ENCODE assay signal across 1 cellular context in the genomic region with DNA sequence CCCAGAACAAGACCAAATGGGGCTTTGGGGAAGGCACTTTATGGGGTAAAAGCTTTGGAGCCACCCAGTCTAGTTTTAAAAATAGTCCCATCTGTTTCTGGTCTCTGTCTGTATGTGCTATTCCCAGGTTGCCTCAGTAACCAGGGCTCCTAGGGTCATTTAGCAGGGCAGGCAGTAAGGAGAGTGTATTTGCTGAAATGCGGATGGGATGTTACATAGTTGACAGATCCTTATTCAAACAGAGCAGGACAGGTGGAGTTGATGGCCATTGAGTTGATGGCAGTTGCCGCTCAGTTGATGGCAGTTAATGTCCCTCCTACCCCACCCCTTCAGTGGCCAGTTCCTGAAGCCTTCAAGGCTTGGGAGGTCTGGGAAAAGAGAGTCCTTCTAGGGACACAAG.
TF ChIP-seq lines count a peak whose summit lies in the region.

No MANE protein-coding gene starts in this region.

TF ChIP-seq in HepG2, 621 proteins besides CTCF, POLR2A, EP300 and RAD21 (continues in another document):
- TF ChIP-seq CENPT (CRISPR knock-in tag; IDR thresholded peaks at IDR 0.05; ENCODE audit: low read depth) (no peak), MAFK (conservative IDR thresholded peaks at IDR 0.05 in 1 of 2, IDR thresholded peaks at IDR 0.05 in 1 of 2; ENCODE audit: low read length in 2 of 2) (no peak), CEBPB (IDR thresholded peaks at IDR 0.05; ENCODE audit: borderline replicate concordance, low read depth, low read length) (no peak), ELF3 (CRISPR knock-in tag; IDR thresholded peaks at IDR 0.05) (no peak), TOE1 (CRISPR knock-in tag; IDR thresholded peaks at IDR 0.05) (no peak), U2AF2 (IDR thresholded peaks at IDR 0.05; ENCODE audit: low read depth, low read length) (no peak), ZNF543 (CRISPR knock-in tag; IDR thresholded peaks at IDR 0.05) (no peak), ISL2 (CRISPR knock-in tag; IDR thresholded peaks at IDR 0.05) (no peak), PHF8 (CRISPR knock-in tag; IDR thresholded peaks at IDR 0.05) (no peak), ZNF703 (CRISPR knock-in tag; IDR thresholded peaks at IDR 0.05; ENCODE audit: borderline replicate concordance) (no peak), SNAI1 (CRISPR knock-in tag; IDR thresholded peaks at IDR 0.05; ENCODE audit: borderline replicate concordance) (no peak), SSRP1 (CRISPR knock-in tag; IDR thresholded peaks at IDR 0.05) (no peak), HIVEP1 (CRISPR knock-in tag; IDR thresholded peaks at IDR 0.05) (no peak), HNF4A (CRISPR knock-in tag; IDR thresholded peaks at IDR 0.05) (0 out of 2 replicates have a peak, but pooled peaks have one; percentile 14), HOXA9 (CRISPR knock-in tag; IDR thresholded peaks at IDR 0.05; ENCODE audit: borderline replicate concordance) (no peak), EZH2 (conservative IDR thresholded peaks at IDR 0.05; ENCODE audit: low read depth, low read length) (no peak), ETV5 (CRISPR knock-in tag; IDR thresholded peaks at IDR 0.05; ENCODE audit: borderline replicate concordance) (no peak), SAFB2 (CRISPR knock-in tag; IDR thresholded peaks at IDR 0.05; ENCODE audit: borderline replicate concordance, low read depth) (no peak), ZNF12 (CRISPR knock-in tag; IDR thresholded peaks at IDR 0.05) (no peak), SMC3 (IDR thresholded peaks at IDR 0.05; ENCODE audit: low read length) (no peak), ZNF782 (CRISPR knock-in tag; IDR thresholded peaks at IDR 0.05; ENCODE audit: borderline replicate concordance) (no peak), NFIB (CRISPR knock-in tag; IDR thresholded peaks at IDR 0.05; ENCODE audit: borderline replicate concordance) (no peak), HDAC1 (CRISPR knock-in tag; IDR thresholded peaks at IDR 0.05) (0 out of 2 replicates have a peak, but pooled peaks have one; percentile 29), ATF7-NPFF (CRISPR knock-in tag; IDR thresholded peaks at IDR 0.05; ENCODE audit: low read depth) (no peak), HOXA3 (CRISPR knock-in tag; IDR thresholded peaks at IDR 0.05) (0 out of 2 replicates have a peak, but pooled peaks have one; percentile 19), CEBPG (CRISPR knock-in tag; IDR thresholded peaks at IDR 0.05) (no peak), JUND (CRISPR knock-in tag; IDR thresholded peaks at IDR 0.05) (no peak), ZBTB7A (CRISPR knock-in tag; IDR thresholded peaks at IDR 0.05) (no peak), ZFY (CRISPR knock-in tag; IDR thresholded peaks at IDR 0.05) (no peak), RBFOX2 (IDR thresholded peaks at IDR 0.05; ENCODE audit: low read depth, low read length) (0 out of 2 replicates have a peak, but pooled peaks have one; percentile 30), ZNF607 (CRISPR knock-in tag; IDR thresholded peaks at IDR 0.05; ENCODE audit: borderline replicate concordance) (no peak), ZNF207 (IDR thresholded peaks at IDR 0.05; ENCODE audit: borderline replicate concordance) (no peak), ZNF572 (CRISPR knock-in tag; IDR thresholded peaks at IDR 0.05) (no peak), ZSCAN25 (CRISPR knock-in tag; IDR thresholded peaks at IDR 0.05) (0 out of 2 replicates have a peak, but pooled peaks have one; percentile 22), TBP (CRISPR knock-in tag; IDR thresholded peaks at IDR 0.05) (no peak)
- TF ChIP-seq, protein P1, sequence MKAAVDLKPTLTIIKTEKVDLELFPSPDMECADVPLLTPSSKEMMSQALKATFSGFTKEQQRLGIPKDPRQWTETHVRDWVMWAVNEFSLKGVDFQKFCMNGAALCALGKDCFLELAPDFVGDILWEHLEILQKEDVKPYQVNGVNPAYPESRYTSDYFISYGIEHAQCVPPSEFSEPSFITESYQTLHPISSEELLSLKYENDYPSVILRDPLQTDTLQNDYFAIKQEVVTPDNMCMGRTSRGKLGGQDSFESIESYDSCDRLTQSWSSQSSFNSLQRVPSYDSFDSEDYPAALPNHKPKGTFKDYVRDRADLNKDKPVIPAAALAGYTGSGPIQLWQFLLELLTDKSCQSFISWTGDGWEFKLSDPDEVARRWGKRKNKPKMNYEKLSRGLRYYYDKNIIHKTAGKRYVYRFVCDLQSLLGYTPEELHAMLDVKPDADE (CRISPR knock-in tag; IDR thresholded peaks at IDR 0.05): no peak
- TF ChIP-seq, protein P2, sequence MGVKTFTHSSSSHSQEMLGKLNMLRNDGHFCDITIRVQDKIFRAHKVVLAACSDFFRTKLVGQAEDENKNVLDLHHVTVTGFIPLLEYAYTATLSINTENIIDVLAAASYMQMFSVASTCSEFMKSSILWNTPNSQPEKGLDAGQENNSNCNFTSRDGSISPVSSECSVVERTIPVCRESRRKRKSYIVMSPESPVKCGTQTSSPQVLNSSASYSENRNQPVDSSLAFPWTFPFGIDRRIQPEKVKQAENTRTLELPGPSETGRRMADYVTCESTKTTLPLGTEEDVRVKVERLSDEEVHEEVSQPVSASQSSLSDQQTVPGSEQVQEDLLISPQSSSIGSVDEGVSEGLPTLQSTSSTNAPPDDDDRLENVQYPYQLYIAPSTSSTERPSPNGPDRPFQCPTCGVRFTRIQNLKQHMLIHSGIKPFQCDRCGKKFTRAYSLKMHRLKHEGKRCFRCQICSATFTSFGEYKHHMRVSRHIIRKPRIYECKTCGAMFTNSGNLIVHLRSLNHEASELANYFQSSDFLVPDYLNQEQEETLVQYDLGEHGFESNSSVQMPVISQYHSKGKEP (CRISPR knock-in tag; IDR thresholded peaks at IDR 0.05): no peak
- TF ChIP-seq, protein P3, sequence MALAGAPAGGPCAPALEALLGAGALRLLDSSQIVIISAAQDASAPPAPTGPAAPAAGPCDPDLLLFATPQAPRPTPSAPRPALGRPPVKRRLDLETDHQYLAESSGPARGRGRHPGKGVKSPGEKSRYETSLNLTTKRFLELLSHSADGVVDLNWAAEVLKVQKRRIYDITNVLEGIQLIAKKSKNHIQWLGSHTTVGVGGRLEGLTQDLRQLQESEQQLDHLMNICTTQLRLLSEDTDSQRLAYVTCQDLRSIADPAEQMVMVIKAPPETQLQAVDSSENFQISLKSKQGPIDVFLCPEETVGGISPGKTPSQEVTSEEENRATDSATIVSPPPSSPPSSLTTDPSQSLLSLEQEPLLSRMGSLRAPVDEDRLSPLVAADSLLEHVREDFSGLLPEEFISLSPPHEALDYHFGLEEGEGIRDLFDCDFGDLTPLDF (CRISPR knock-in tag; IDR thresholded peaks at IDR 0.05): no peak
- TF ChIP-seq, protein P4, sequence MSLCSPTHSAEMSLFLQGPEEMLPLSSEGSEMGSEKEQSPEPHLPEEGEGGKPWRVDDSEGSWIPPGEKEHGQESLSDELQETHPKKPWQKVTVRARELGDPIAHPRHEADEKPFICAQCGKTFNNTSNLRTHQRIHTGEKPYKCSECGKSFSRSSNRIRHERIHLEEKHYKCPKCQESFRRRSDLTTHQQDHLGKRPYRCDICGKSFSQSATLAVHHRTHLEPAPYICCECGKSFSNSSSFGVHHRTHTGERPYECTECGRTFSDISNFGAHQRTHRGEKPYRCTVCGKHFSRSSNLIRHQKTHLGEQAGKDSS (CRISPR knock-in tag; IDR thresholded peaks at IDR 0.05; ENCODE audit: borderline replicate concordance, low read depth): no peak
- TF ChIP-seq, protein P5, sequence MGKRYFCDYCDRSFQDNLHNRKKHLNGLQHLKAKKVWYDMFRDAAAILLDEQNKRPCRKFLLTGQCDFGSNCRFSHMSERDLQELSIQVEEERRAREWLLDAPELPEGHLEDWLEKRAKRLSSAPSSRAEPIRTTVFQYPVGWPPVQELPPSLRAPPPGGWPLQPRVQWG (CRISPR knock-in tag; IDR thresholded peaks at IDR 0.05; ENCODE audit: borderline replicate concordance, low read depth): no peak
- TF ChIP-seq, protein P6, sequence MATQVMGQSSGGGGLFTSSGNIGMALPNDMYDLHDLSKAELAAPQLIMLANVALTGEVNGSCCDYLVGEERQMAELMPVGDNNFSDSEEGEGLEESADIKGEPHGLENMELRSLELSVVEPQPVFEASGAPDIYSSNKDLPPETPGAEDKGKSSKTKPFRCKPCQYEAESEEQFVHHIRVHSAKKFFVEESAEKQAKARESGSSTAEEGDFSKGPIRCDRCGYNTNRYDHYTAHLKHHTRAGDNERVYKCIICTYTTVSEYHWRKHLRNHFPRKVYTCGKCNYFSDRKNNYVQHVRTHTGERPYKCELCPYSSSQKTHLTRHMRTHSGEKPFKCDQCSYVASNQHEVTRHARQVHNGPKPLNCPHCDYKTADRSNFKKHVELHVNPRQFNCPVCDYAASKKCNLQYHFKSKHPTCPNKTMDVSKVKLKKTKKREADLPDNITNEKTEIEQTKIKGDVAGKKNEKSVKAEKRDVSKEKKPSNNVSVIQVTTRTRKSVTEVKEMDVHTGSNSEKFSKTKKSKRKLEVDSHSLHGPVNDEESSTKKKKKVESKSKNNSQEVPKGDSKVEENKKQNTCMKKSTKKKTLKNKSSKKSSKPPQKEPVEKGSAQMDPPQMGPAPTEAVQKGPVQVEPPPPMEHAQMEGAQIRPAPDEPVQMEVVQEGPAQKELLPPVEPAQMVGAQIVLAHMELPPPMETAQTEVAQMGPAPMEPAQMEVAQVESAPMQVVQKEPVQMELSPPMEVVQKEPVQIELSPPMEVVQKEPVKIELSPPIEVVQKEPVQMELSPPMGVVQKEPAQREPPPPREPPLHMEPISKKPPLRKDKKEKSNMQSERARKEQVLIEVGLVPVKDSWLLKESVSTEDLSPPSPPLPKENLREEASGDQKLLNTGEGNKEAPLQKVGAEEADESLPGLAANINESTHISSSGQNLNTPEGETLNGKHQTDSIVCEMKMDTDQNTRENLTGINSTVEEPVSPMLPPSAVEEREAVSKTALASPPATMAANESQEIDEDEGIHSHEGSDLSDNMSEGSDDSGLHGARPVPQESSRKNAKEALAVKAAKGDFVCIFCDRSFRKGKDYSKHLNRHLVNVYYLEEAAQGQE (IDR thresholded peaks at IDR 0.05; ENCODE audit: borderline replicate concordance in 1 of 2, low read depth in 1 of 2, low read length in 2 of 2): no peak
- TF ChIP-seq, protein P7, sequence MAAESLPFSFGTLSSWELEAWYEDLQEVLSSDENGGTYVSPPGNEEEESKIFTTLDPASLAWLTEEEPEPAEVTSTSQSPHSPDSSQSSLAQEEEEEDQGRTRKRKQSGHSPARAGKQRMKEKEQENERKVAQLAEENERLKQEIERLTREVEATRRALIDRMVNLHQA (CRISPR knock-in tag; IDR thresholded peaks at IDR 0.05): no peak
- TF ChIP-seq, protein P8, sequence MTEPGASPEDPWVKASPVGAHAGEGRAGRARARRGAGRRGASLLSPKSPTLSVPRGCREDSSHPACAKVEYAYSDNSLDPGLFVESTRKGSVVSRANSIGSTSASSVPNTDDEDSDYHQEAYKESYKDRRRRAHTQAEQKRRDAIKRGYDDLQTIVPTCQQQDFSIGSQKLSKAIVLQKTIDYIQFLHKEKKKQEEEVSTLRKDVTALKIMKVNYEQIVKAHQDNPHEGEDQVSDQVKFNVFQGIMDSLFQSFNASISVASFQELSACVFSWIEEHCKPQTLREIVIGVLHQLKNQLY (CRISPR knock-in tag; IDR thresholded peaks at IDR 0.05): no peak
- TF ChIP-seq, protein P9, sequence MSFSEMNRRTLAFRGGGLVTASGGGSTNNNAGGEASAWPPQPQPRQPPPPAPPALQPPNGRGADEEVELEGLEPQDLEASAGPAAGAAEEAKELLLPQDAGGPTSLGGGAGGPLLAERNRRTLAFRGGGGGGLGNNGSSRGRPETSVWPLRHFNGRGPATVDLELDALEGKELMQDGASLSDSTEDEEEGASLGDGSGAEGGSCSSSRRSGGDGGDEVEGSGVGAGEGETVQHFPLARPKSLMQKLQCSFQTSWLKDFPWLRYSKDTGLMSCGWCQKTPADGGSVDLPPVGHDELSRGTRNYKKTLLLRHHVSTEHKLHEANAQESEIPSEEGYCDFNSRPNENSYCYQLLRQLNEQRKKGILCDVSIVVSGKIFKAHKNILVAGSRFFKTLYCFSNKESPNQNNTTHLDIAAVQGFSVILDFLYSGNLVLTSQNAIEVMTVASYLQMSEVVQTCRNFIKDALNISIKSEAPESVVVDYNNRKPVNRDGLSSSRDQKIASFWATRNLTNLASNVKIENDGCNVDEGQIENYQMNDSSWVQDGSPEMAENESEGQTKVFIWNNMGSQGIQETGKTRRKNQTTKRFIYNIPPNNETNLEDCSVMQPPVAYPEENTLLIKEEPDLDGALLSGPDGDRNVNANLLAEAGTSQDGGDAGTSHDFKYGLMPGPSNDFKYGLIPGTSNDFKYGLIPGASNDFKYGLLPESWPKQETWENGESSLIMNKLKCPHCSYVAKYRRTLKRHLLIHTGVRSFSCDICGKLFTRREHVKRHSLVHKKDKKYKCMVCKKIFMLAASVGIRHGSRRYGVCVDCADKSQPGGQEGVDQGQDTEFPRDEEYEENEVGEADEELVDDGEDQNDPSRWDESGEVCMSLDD (CRISPR knock-in tag; IDR thresholded peaks at IDR 0.05; ENCODE audit: borderline replicate concordance): no peak
- TF ChIP-seq, protein P10, sequence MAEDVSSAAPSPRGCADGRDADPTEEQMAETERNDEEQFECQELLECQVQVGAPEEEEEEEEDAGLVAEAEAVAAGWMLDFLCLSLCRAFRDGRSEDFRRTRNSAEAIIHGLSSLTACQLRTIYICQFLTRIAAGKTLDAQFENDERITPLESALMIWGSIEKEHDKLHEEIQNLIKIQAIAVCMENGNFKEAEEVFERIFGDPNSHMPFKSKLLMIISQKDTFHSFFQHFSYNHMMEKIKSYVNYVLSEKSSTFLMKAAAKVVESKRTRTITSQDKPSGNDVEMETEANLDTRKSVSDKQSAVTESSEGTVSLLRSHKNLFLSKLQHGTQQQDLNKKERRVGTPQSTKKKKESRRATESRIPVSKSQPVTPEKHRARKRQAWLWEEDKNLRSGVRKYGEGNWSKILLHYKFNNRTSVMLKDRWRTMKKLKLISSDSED (CRISPR knock-in tag; IDR thresholded peaks at IDR 0.05): no peak
